ENCODE assay signal across 37 cellular contexts in the genomic region with DNA sequence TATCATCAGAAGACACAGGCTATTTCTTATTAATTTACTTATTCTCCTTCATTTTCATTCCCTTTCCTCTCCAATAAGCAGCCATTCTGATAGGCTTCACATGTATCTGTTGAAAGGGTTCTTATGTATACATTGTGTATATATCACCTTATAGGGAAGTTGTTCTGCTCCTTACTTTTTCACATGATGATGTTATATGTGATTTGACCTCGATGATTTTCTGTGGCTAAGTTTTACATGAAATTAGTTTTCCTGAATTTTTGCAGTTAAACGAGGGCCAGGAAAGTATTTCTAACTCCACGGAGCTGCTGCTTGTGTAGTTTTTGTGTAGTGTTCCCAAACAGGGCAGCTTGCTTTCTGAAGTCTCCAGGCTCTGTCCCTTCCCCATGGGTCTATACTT.
DNase-seq lines count a peak whose midpoint lies in the region; ATAC-seq, FAIRE-seq and TF ChIP-seq lines count a peak whose summit lies in the region.
"Had no signal": no experiment of that assay in that cellular context is flagged by ENCODE, and none has a peak within 500 bp of the region (broad histone marks: within the 10 kb centered on the region; RNA-seq: fewer than 3 reads in every experiment).

No MANE protein-coding gene starts in this region.

- no peak overlapping the region for H3K4me2 ChIP-seq in HepG2 (ENCODE audit: low read depth, low read length)
- no peak overlapping the region for H3K4me2 ChIP-seq in OCI-LY7 (ENCODE audit: low read length)
- H3K4me2 ChIP-seq: A549, BLaER1 had no signal

- CTCF ChIA-PET in HepG2 (lab: Yijun Ruan, JAX; ENCODE audit: low intra/inter-chr PET ratio, low total read pairs), result no interaction called here
- CTCF ChIA-PET in HEK293 (lab: Yijun Ruan, JAX), result interaction anchor here (0.8 kb wide), 1 partner anchor 42 kb away, joined by 3 read pairs; no protein-coding TSS in a partner anchor
- CTCF ChIA-PET in OCI-LY7 (lab: Charles Lee; ENCODE audit: unreplicated experiment), result no interaction called here
- CTCF ChIA-PET in A673 (lab: Charles Lee), result no interaction called here

- intact Hi-C loops in HepG2 (cut with micrococcal nuclease; ENCODE audit: unreplicated experiment), result no loop called here
- intact Hi-C loops in right lobe of liver (cut with DNase I), result no loop called here
- intact Hi-C loops in OCI-LY7 (cut with micrococcal nuclease; ENCODE audit: unreplicated experiment), result no loop called here
- intact Hi-C loops in A673 (cut with micrococcal nuclease; ENCODE audit: unreplicated experiment), result no loop called here

- peaks cover 14% of the 10 kb centered on the region for H3K27me3 Mint-ChIP-seq in central memory CD8-positive, alpha-beta T cell
- H3K27me3 Mint-ChIP-seq: B cell; CD4-positive, alpha-beta memory T cell; CD4-positive, CD25-positive, alpha-beta regulatory T cell had no signal

- H3K4me3 ChIP-seq in HepG2 (replicated peaks in 1 of 3; ENCODE audit: insufficient read depth in 1 of 3, low read depth in 2 of 3, low read length in 3 of 3) (no peak overlapping the region), right lobe of liver (no peak overlapping the region), HEK293 (ENCODE audit: low read depth, low read length) (no peak overlapping the region), OCI-LY7 (ENCODE audit: low read depth, low read length, poor library complexity, severe bottlenecking) (no peak overlapping the region), A673 (ENCODE audit: low read depth, low read length, poor library complexity, severe bottlenecking) (no peak overlapping the region), HAP-1 (no peak overlapping the region)
- H3K4me3 ChIP-seq: A549; BLaER1; BLaER1 treated with 17β-estradiol and CSF1 and Interleukin-3, amounts not matched to agents 10 nM and 100 nM had no signal

- ATAC-seq in HepG2 (no peak), right lobe of liver (no peak)
- ATAC-seq in central memory CD8-positive, alpha-beta T cell (replicated peaks; ENCODE audit: extremely low read depth, poor library complexity, severe bottlenecking), result no peak
- ATAC-seq: A549; CD8-positive, alpha-beta T cell had no signal

- no peaks in the 10 kb centered on the region for H3K9me2 ChIP-seq in OCI-LY7 (ENCODE audit: insufficient read depth, low read length)

- no peak for DNase-seq in HepG2 (ENCODE audit: low spot score)
- DNase-seq in right lobe of liver, result no peak
- peak; percentile 22 for DNase-seq in OCI-M1 (lab: John Stamatoyannopoulos, UW)
- no peak for DNase-seq in central memory CD8-positive, alpha-beta T cell (ENCODE audit: low spot score in 2 of 2)
- no peak for DNase-seq in OCI-LY7 (ENCODE audit: low spot score)
- DNase-seq in A673 (ENCODE audit: low spot score), result no peak
- no peak for DNase-seq in HAP-1 (ENCODE audit: low spot score in 2 of 2)
- DNase-seq: 8988T; ACHN; AML-193; BE2C; C1 segment of cervical spinal cord; Caco-2; Calu3; CD4-positive, alpha-beta memory T cell; CD4-positive, alpha-beta T cell; CD4-positive, CD25-positive, alpha-beta regulatory T cell; CD8-positive, alpha-beta memory T cell; CD8-positive, alpha-beta T cell; COR-L47; DMS 273 treated with DMSO at 0.1 percent for 48 hours; DMS153; DMS53; DMS79; DMS79 treated with DMSO at 0.1 percent for 48 hours; DND-41; EL had no signal

- H2AFZ ChIP-seq in HepG2 (ENCODE audit: low read length) (no peak overlapping the region), OCI-LY7 (ENCODE audit: low read length) (no peak overlapping the region)

- H4K20me1 ChIP-seq in HepG2 (ENCODE audit: insufficient read depth, low read length) (no peaks in the 10 kb centered on the region), OCI-LY7 (ENCODE audit: insufficient read depth, low read length) (no peaks in the 10 kb centered on the region)
- H4K20me1 ChIP-seq: BLaER1; BLaER1 treated with 17β-estradiol and CSF1 and Interleukin-3, amounts not matched to agents 10 nM and 100 nM had no signal

- H3K79me2 ChIP-seq in HepG2 (ENCODE audit: insufficient read depth, low read length) (no peaks in the 10 kb centered on the region), OCI-LY7 (ENCODE audit: insufficient read depth, low read depth, low read length) (no peaks in the 10 kb centered on the region)

- in situ Hi-C loops in HepG2 (cut with HindIII; ENCODE audit: extremely low pct_ligation_motif_present, low pct_unique_long_range_greater_than_20kb) (no loop called here), HAP-1 (cut with MboI; ENCODE audit: low sequenced_read_pairs) (no loop called here)

- no peak overlapping the region for H3K9ac ChIP-seq in HepG2 (ENCODE audit: insufficient read depth, low read depth, low read length)
- H3K9ac ChIP-seq: BLaER1; BLaER1 treated with 17β-estradiol and CSF1 and Interleukin-3, amounts not matched to agents 10 nM and 100 nM had no signal

- TF ChIP-seq EP300 in HepG2 (IDR thresholded peaks at IDR 0.05; ENCODE audit: low read depth in 2 of 2, low read length in 2 of 2), result no peak
- TF ChIP-seq EP300 in HepG2 (CRISPR knock-in tag; IDR thresholded peaks at IDR 0.05; ENCODE audit: borderline replicate concordance), result no peak

- no peaks in the 10 kb centered on the region for H3K36me3 ChIP-seq in HepG2 (replicated peaks in 1 of 2; ENCODE audit: control insufficient read depth in 1 of 2, insufficient read depth in 2 of 2, low read length in 2 of 2)
- no peaks in the 10 kb centered on the region for H3K36me3 ChIP-seq in right lobe of liver
- H3K36me3 ChIP-seq in HEK293 (ENCODE audit: control insufficient read depth in 2 of 2, insufficient read depth in 1 of 2, low read length in 2 of 2), result no peaks in the 10 kb centered on the region
- no peaks in the 10 kb centered on the region for H3K36me3 ChIP-seq in OCI-LY7 (ENCODE audit: insufficient read depth, low read length)
- H3K36me3 ChIP-seq in A673 (ENCODE audit: insufficient read depth, low read length, poor library complexity, severe bottlenecking), result no peaks in the 10 kb centered on the region
- no peaks in the 10 kb centered on the region for H3K36me3 ChIP-seq in HAP-1 (replicated peaks)
- H3K36me3 ChIP-seq: BE2C had no signal

- TF ChIP-seq POLR2A in HepG2 (IDR thresholded peaks at IDR 0.05; ENCODE audit: insufficient read depth in 1 of 2, low read depth in 2 of 2, low read length in 2 of 2) (no peak), right lobe of liver (IDR thresholded peaks at IDR 0.05) (no peak)

- BruUV-seq in HepG2 (replicated peaks; lab: Mats Ljungman, UMichigan) (no TSS peak), OCI-LY7 (replicated peaks; lab: Mats Ljungman, UMichigan) (no TSS peak), A673 (replicated peaks; lab: Mats Ljungman, UMichigan) (no TSS peak)

- H3K9me3 Mint-ChIP-seq in central memory CD8-positive, alpha-beta T cell, result no peaks in the 10 kb centered on the region
- H3K9me3 Mint-ChIP-seq: CD4-positive, alpha-beta T cell; CD8-positive, alpha-beta memory T cell; CD8-positive, alpha-beta T cell had no signal

- H3K4me1 ChIP-seq in HepG2 (ENCODE audit: insufficient read depth, low read length) (0 out of 2 replicates have a peak, but pooled peaks cover 6% of the 10 kb centered on the region), right lobe of liver (no peaks in the 10 kb centered on the region), HEK293 (ENCODE audit: control insufficient read depth, insufficient read depth, low read length) (no peaks in the 10 kb centered on the region), OCI-LY7 (ENCODE audit: insufficient read depth, low read length, poor library complexity, severe bottlenecking) (no peaks in the 10 kb centered on the region), A673 (ENCODE audit: insufficient read depth, low read length, poor library complexity, severe bottlenecking) (no peaks in the 10 kb centered on the region), HAP-1 (no peaks in the 10 kb centered on the region)
- H3K4me1 ChIP-seq: A549, BE2C, Caco-2 had no signal

- TF ChIP-seq RAD21 in HepG2 (CRISPR knock-in tag; IDR thresholded peaks at IDR 0.05), result no peak

- H3K9me3 ChIP-seq in HepG2 (ENCODE audit: low read length), result no peaks in the 10 kb centered on the region
- no peaks in the 10 kb centered on the region for H3K9me3 ChIP-seq in right lobe of liver
- no peaks in the 10 kb centered on the region for H3K9me3 ChIP-seq in HEK293 (ENCODE audit: control insufficient read depth, insufficient read depth, low read depth, low read length)
- H3K9me3 ChIP-seq in OCI-LY7 (ENCODE audit: low read length), result no peaks in the 10 kb centered on the region
- no peaks in the 10 kb centered on the region for H3K9me3 ChIP-seq in A673 (ENCODE audit: low read depth, low read length, poor library complexity, severe bottlenecking)
- no peaks in the 10 kb centered on the region for H3K9me3 ChIP-seq in HAP-1
- H3K9me3 ChIP-seq: BE2C, Caco-2 had no signal

- no peaks in the 10 kb centered on the region for H3K36me3 Mint-ChIP-seq in central memory CD8-positive, alpha-beta T cell (ENCODE audit: insufficient read depth)
- H3K36me3 Mint-ChIP-seq: CD14-positive monocyte; CD4-positive, alpha-beta memory T cell; CD4-positive, CD25-positive, alpha-beta regulatory T cell; CD8-positive, alpha-beta memory T cell; CD8-positive, alpha-beta T cell had no signal

- peaks cover 0 to 5% of the 10 kb centered on the region in 2 experiments; a peak in 1 of 5 replicates for H3K27me3 ChIP-seq in HepG2 (ENCODE audit: control insufficient read depth in 1 of 2, insufficient read depth in 2 of 2, low read length in 2 of 2)
- H3K27me3 ChIP-seq in right lobe of liver, result no peaks in the 10 kb centered on the region
- H3K27me3 ChIP-seq in A673 (replicated peaks; ENCODE audit: insufficient read depth, low read depth, low read length, poor library complexity), result no peaks in the 10 kb centered on the region
- H3K27me3 ChIP-seq in HAP-1 (ENCODE audit: low read depth), result no peaks in the 10 kb centered on the region
- H3K27me3 ChIP-seq: BE2C; BLaER1; BLaER1 treated with 17β-estradiol and CSF1 and Interleukin-3, amounts not matched to agents 10 nM and 100 nM had no signal

- POLR2A ChIA-PET in HepG2 (lab: Yijun Ruan, JAX), result no interaction called here
- POLR2A ChIA-PET in HEK293 (lab: Yijun Ruan, JAX), result no interaction called here
- POLR2A ChIA-PET in OCI-LY7 (lab: Charles Lee), result no interaction called here
- POLR2A ChIA-PET in A673 (lab: Charles Lee; ENCODE audit: low non-redundant PET), result no interaction called here

- TF ChIP-seq CTCF in HepG2 (CRISPR knock-in tag; IDR thresholded peaks at IDR 0.05), result no peak
- no peak for TF ChIP-seq CTCF in right lobe of liver (IDR thresholded peaks at IDR 0.05)
- no peak for TF ChIP-seq CTCF in HEK293 (tag by site-specific recombination; IDR thresholded peaks at IDR 0.05)
- TF ChIP-seq CTCF in OCI-LY7 (conservative IDR thresholded peaks at IDR 0.05; ENCODE audit: low read length), result no peak
- no peak for TF ChIP-seq CTCF in A673 (conservative IDR thresholded peaks at IDR 0.05; ENCODE audit: low read depth, low read length)

- H3K27ac ChIP-seq in HepG2 (ENCODE audit: extremely low read length, insufficient read depth, low read length) (no peak overlapping the region), right lobe of liver (no peak overlapping the region), HEK293 (ENCODE audit: extremely low read depth, low read depth, low read length) (no peak overlapping the region), OCI-LY7 (ENCODE audit: low read depth, low read length, poor library complexity, severe bottlenecking) (no peak overlapping the region), A673 (ENCODE audit: low read depth, low read length, poor library complexity, severe bottlenecking) (no peak overlapping the region)
- H3K27ac ChIP-seq: 22Rv1, A549, BLaER1, C4-2B had no signal

- H3K4me3 Mint-ChIP-seq in central memory CD8-positive, alpha-beta T cell, result no peak overlapping the region
- H3K4me3 Mint-ChIP-seq: B cell; CD14-positive monocyte; CD4-positive, alpha-beta memory T cell; CD4-positive, alpha-beta T cell; CD4-positive, CD25-positive, alpha-beta regulatory T cell; CD8-positive, alpha-beta memory T cell; CD8-positive, alpha-beta T cell had no signal

- FAIRE-seq in HepG2 (lab: Jason Lieb, UNC), result no peak
- FAIRE-seq: A204.1, A549, D721Med had no signal

- H3K4me1 Mint-ChIP-seq in central memory CD8-positive, alpha-beta T cell, result no peaks in the 10 kb centered on the region
- H3K4me1 Mint-ChIP-seq: B cell; CD4-positive, alpha-beta memory T cell; CD4-positive, CD25-positive, alpha-beta regulatory T cell; CD8-positive, alpha-beta memory T cell had no signal

- H3K27ac Mint-ChIP-seq in central memory CD8-positive, alpha-beta T cell (ENCODE audit: low read depth), result peak overlapping the region; percentile 3
- H3K27ac Mint-ChIP-seq: B cell; CD14-positive monocyte; CD4-positive, alpha-beta T cell; CD4-positive, CD25-positive, alpha-beta regulatory T cell; CD8-positive, alpha-beta memory T cell; CD8-positive, alpha-beta T cell had no signal

- 0% methylated on average over 3 of the region's 3 CpGs for WGBS in HepG2 (ENCODE audit: low lambda C conversion rate)
- WGBS in right lobe of liver (ENCODE audit: insufficient coverage, low coverage, low lambda C conversion rate, missing lambda C conversion rate), result 50% methylated on average over 3 of the region's 3 CpGs

Comparison
In these comparisons a context has a peak if more than half of its experiments do, and no peak if none do; other contexts are left out.
1. Of the 63 proteins assayed by ChIP-seq in both HepG2 and HEK293: peak only in HepG2: none; only in HEK293: ATF2; in both: none; in neither: 62.